In the genomic region with DNA sequence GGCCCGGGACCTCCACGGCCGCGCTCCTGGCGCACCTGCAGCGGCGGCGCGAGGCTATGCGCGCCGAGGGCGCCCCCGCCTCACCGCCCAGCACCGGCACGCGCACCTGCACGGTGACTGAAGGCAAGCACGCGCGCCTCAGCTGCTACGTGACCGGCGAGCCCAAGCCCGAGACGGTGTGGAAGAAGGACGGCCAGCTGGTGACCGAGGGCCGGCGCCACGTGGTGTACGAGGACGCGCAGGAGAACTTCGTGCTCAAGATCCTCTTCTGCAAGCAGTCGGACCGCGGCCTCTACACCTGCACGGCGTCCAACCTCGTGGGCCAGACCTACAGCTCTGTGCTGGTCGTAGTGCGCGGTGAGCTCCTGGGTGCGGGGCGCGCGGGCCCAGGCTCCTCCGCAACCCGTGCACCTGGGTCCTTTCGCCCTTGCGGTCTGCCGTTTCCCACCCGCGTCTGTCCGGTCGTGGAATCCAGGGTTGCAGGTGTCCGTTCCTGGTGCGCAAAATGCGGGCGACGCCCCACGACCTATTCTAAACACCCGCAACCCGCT, we compare ENCODE assay signal across 9 cellular contexts. TPM values are rescaled to one million over a fixed set of nuclear protein-coding genes. Genes with fewer than 3 reads are reported as not detected.
DNase-seq lines count a peak whose midpoint lies in the region; ATAC-seq and TF ChIP-seq lines count a peak whose summit lies in the region.
"Had no signal": no experiment of that assay in that cellular context is flagged by ENCODE, and none has a peak within 500 bp of the region (broad histone marks: within the 10 kb centered on the region; RNA-seq: fewer than 3 reads in every experiment).

No MANE protein-coding gene starts in this region.

- H3K36me3 ChIP-seq in heart right ventricle (peaks cover 0 to 32% (median 0%) of the 10 kb centered on the region in 9 donors), mammary epithelial cell (ENCODE audit: insufficient read depth, low read length) (no peaks in the 10 kb centered on the region), mesodermal cell (ENCODE audit: control insufficient read depth, insufficient read depth, low read length) (peaks cover 12% of the 10 kb centered on the region), upper lobe of left lung (peaks cover 0 to 16% (median 7%) of the 10 kb centered on the region in 4 donors)
- H3K36me3 ChIP-seq: adrenal gland had no signal

- TF ChIP-seq CTCF in heart right ventricle (IDR thresholded peaks at IDR 0.05), result no peak
- no peak for TF ChIP-seq CTCF in mammary epithelial cell (conservative IDR thresholded peaks at IDR 0.05 in 1 of 2, IDR thresholded peaks at IDR 0.05 in 1 of 2; ENCODE audit: extremely low read depth in 1 of 2, insufficient read depth in 1 of 2, low read depth in 1 of 2, low read length in 2 of 2)
- TF ChIP-seq CTCF in upper lobe of left lung (IDR thresholded peaks at IDR 0.05), result no peak

- no TSS peak for BruUV-seq in mammary epithelial cell (replicated peaks; lab: Mats Ljungman, UMichigan)

- no peak for ATAC-seq in heart right ventricle
- no peak for ATAC-seq in right cardiac atrium
- ATAC-seq in upper lobe of left lung (ENCODE audit: low FRiP score in 2 of 2), result no peak
- no peak for ATAC-seq in HG02884 (IDR thresholded peaks at IDR 0.05; ENCODE audit: unreplicated experiment)

- WGBS in heart right ventricle, 2 donors, result 29 to 38% methylated on average over 49 to 66 of the region's 66 CpGs
- WGBS in right cardiac atrium, result 32% methylated on average over 66 of the region's 66 CpGs
- 50% methylated on average over 25 of the region's 66 CpGs for WGBS in mammary epithelial cell (ENCODE audit: low coverage, missing lambda C conversion rate)
- WGBS in mesodermal cell (ENCODE audit: insufficient coverage in 2 of 2), 2 experiments, result 81 to 88% methylated on average over 49 to 58 of the region's 66 CpGs
- WGBS in upper lobe of left lung, 2 donors, result 49 to 71% methylated on average over 12 to 62 of the region's 66 CpGs

- dilution Hi-C loops in mammary epithelial cell (cut with HindIII; ENCODE audit: low sequenced_read_pairs), result loop anchor here (5.0 kb wide), 3 partner anchors 45 to 80 kb away; a partner anchor contains a TSS

- H3K27me3 ChIP-seq in heart right ventricle, result peaks cover 0 to 21% (median 13%) of the 10 kb centered on the region in 7 donors
- H3K27me3 ChIP-seq in right cardiac atrium (ENCODE audit: control insufficient read depth, insufficient read depth), result no peaks in the 10 kb centered on the region
- no peaks in the 10 kb centered on the region for H3K27me3 ChIP-seq in mammary epithelial cell (ENCODE audit: insufficient read depth, low read length)
- H3K27me3 ChIP-seq in upper lobe of left lung, result no peaks in the 10 kb centered on the region

- intact Hi-C loops in heart right ventricle (cut with DNase I), result loop anchor here in 1 of 10 donors (5.0 kb wide), 1 partner anchor 305 kb away; no protein-coding TSS in a partner anchor
- intact Hi-C loops in right cardiac atrium (cut with DNase I), result no loop called here
- intact Hi-C loops in mammary epithelial cell (cut with micrococcal nuclease), result loop anchor here (5.0 kb wide), 1 partner anchor 80 kb away; no protein-coding TSS in a partner anchor

- no peak for TF ChIP-seq POLR2A in upper lobe of left lung (IDR thresholded peaks at IDR 0.05)

- DNase-seq in heart right ventricle, result no peak
- DNase-seq in right cardiac atrium, result no peak
- no peak for DNase-seq in mammary epithelial cell
- DNase-seq in upper lobe of left lung, result peak in 1 of 2 donors; percentile 83
- DNase-seq in SKM-1 treated with dmso at 0.1 percent for 144 hours (lab: John Stamatoyannopoulos, UW; ENCODE audit: unreplicated experiment), result no peak
- no peak for DNase-seq in effector CD4-positive, alpha-beta T cell

- in situ Hi-C loops in mammary epithelial cell (cut with MboI; ENCODE audit: low sequenced_read_pairs in 2 of 2), result no loop called here

- no peak overlapping the region for H3K9ac ChIP-seq in mammary epithelial cell (ENCODE audit: insufficient read depth, low read length)

- peak overlapping the region; percentile 40 for H3K4me2 ChIP-seq in mammary epithelial cell (ENCODE audit: insufficient read depth, low read depth, low read length)

- peaks cover 10 to 60% (median 29%) of the 10 kb centered on the region in 9 donors for H3K4me1 ChIP-seq in heart right ventricle
- no peaks in the 10 kb centered on the region for H3K4me1 ChIP-seq in right cardiac atrium (ENCODE audit: control insufficient read depth, insufficient read depth, low read length)
- peaks cover 9% of the 10 kb centered on the region for H3K4me1 ChIP-seq in mammary epithelial cell (ENCODE audit: insufficient read depth, low read length)
- H3K4me1 ChIP-seq in mesodermal cell (ENCODE audit: control insufficient read depth, insufficient read depth, low read length, poor library complexity, severe bottlenecking), result peaks cover 2% of the 10 kb centered on the region
- peaks cover 12 to 21% (median 17%) of the 10 kb centered on the region in 4 donors for H3K4me1 ChIP-seq in upper lobe of left lung

- TF ChIP-seq EP300 in upper lobe of left lung (IDR thresholded peaks at IDR 0.05), result no peak

- H3K4me3 ChIP-seq in heart right ventricle (peak overlapping the region in 8 of 10 donors; percentile 27 to 56 (median 50)), right cardiac atrium (ENCODE audit: low read length) (no peak overlapping the region), mammary epithelial cell (replicated peaks in 1 of 3; ENCODE audit: insufficient read depth in 1 of 3, low read depth in 2 of 3, low read length in 3 of 3) (peak overlapping the region in 1 of 3 experiments; percentile 10), mesodermal cell (ENCODE audit: extremely low read depth, insufficient read depth, low read length, poor library complexity, severe bottlenecking) (peak overlapping the region; percentile 61), upper lobe of left lung (peak overlapping the region; percentile 59 to 76 (median 68))

- H2AFZ ChIP-seq in mammary epithelial cell (ENCODE audit: low read depth, low read length), result no peak overlapping the region

- CTCF ChIA-PET in mammary epithelial cell (lab: Charles Lee; ENCODE audit: low non-redundant PET), result no interaction called here

- no peaks in the 10 kb centered on the region for H4K20me1 ChIP-seq in mammary epithelial cell (ENCODE audit: insufficient read depth, low read length)

- H3K27ac ChIP-seq in heart right ventricle (peak overlapping the region in 2 of 10 donors; percentile 10 to 22), right cardiac atrium (ENCODE audit: low read length) (no peak overlapping the region), mammary epithelial cell (ENCODE audit: insufficient read depth, low read depth, low read length) (no peak overlapping the region), mesodermal cell (ENCODE audit: low read depth, low read length, severe bottlenecking) (no peak overlapping the region), upper lobe of left lung (peak overlapping the region in 1 of 4 donors; percentile 71)

- H3K79me2 ChIP-seq in mammary epithelial cell (ENCODE audit: insufficient read depth, low read length), result no peaks in the 10 kb centered on the region

- H3K9me3 ChIP-seq in heart right ventricle (no peaks in the 10 kb centered on the region), right cardiac atrium (ENCODE audit: control insufficient read depth, low read length) (no peaks in the 10 kb centered on the region), mammary epithelial cell (replicated peaks; ENCODE audit: insufficient read depth, low read length) (no peaks in the 10 kb centered on the region), mesodermal cell (ENCODE audit: control insufficient read depth, low read length) (no peaks in the 10 kb centered on the region), upper lobe of left lung (no peaks in the 10 kb centered on the region)
- H3K9me3 ChIP-seq: adrenal gland had no signal

RNA-seq across cellular contexts. Expression of a gene that starts 4.6 kb away (rescaled TPM):
- total RNA-seq in heart right ventricle (100 to 1,000 TPM; 285 to 541 (median 407) TPM), right cardiac atrium (100 to 1,000 TPM; 144 to 196 (median 183) TPM), mammary epithelial cell (10 to 100 TPM; 19.6 to 40.5 TPM), upper lobe of left lung (100 to 1,000 TPM in 1 of 6 donors, 10 to 100 TPM in 5; 15.7 to 160 (median 47.0) TPM)
- polyA plus RNA-seq in heart right ventricle (100 to 1,000 TPM; 176 to 639 TPM), right cardiac atrium (234 TPM), mammary epithelial cell (2.0 TPM)
- polyA minus RNA-seq in mammary epithelial cell, result 7.8 TPM
- polyA plus RNA-seq in mesodermal cell (2013, experiment 1 of 2), result 18.7 TPM
- polyA plus RNA-seq in mesodermal cell (2013, experiment 2 of 2), result 10.3 TPM

RNA-seq across cellular contexts. Expression of a gene that starts 46.9 kb away (rescaled TPM):
- total RNA-seq in heart right ventricle (10 to 100 TPM in 9 of 10 donors, 1 to 10 TPM in 1; 9.3 to 20.3 (median 17.2) TPM), right cardiac atrium (10 to 100 TPM in 2 of 4 donors, 1 to 10 TPM in 2; 8.3 to 12.0 (median 10.3) TPM), mammary epithelial cell (1 to 10 TPM; 7.0 to 8.0 TPM), upper lobe of left lung (10 to 100 TPM in 4 of 6 donors, 1 to 10 TPM in 2; 6.1 to 19.3 (median 13.9) TPM)
- polyA plus RNA-seq in heart right ventricle (1 to 10 TPM; 2.8 to 6.7 TPM), right cardiac atrium (4.5 TPM), mammary epithelial cell (2.6 TPM)
- polyA minus RNA-seq in mammary epithelial cell, result 3.0 TPM
- 1.5 TPM for polyA plus RNA-seq in mesodermal cell (2013, experiment 1 of 2)
- polyA plus RNA-seq in mesodermal cell (2013, experiment 2 of 2), result 1.7 TPM
